19 cellular contexts compared by ENCODE assay signal in genomic region chr11:56089697-56090096, GRCh38. TPM values are rescaled to one million over a fixed set of nuclear protein-coding genes. Genes with fewer than 3 reads are reported as not detected.
DNase-seq lines count a peak whose midpoint lies in the region; ATAC-seq and TF ChIP-seq lines count a peak whose summit lies in the region.
"Had no signal": no experiment of that assay in that cellular context is flagged by ENCODE, and none has a peak within 500 bp of the region (broad histone marks: within the 10 kb centered on the region; RNA-seq: fewer than 3 reads in every experiment).

No MANE protein-coding gene starts in this region.

- H3K27ac ChIP-seq in GM23338 (ENCODE audit: low read depth) (no peak overlapping the region), neural cell (ENCODE audit: low read length) (no peak overlapping the region)
- H3K27ac ChIP-seq: BLaER1, GM23248 had no signal

- no peaks in the 10 kb centered on the region for H3K27me3 Mint-ChIP-seq in GM23338 (ENCODE audit: insufficient read depth, low read depth, poor library complexity)
- H3K27me3 Mint-ChIP-seq: CD8-positive, alpha-beta memory T cell had no signal

- H3F3A ChIP-seq in GM23338 (replicated peaks; ENCODE audit: low read depth) (no peaks in the 10 kb centered on the region), neural cell (ENCODE audit: insufficient read depth, low read length, poor library complexity, severe bottlenecking) (no peaks in the 10 kb centered on the region)

- TF ChIP-seq POLR2A in NB4 (IDR thresholded peaks at IDR 0.05; ENCODE audit: extremely low read depth, insufficient read length) = no peak

- no peak for ATAC-seq in GM23338
- ATAC-seq in HG03354 (IDR thresholded peaks at IDR 0.05; ENCODE audit: poor library complexity, severe bottlenecking, unreplicated experiment) = no peak

- H3K79me2 ChIP-seq in GM23338 (replicated peaks; ENCODE audit: insufficient read depth) (no peaks in the 10 kb centered on the region), neural cell (replicated peaks; ENCODE audit: insufficient read depth, low read length) (no peaks in the 10 kb centered on the region)

- H3K27me3 ChIP-seq in GM23338 (ENCODE audit: insufficient read depth) (no peaks in the 10 kb centered on the region), neural cell (ENCODE audit: insufficient read depth, low read depth, low read length) (no peaks in the 10 kb centered on the region)
- H3K27me3 ChIP-seq: BLaER1 had no signal

- no peak for TF ChIP-seq EP300 in neural cell (conservative IDR thresholded peaks at IDR 0.05; ENCODE audit: poor library complexity, severe bottlenecking)

- H3K4me1 Mint-ChIP-seq in GM23338 = no peaks in the 10 kb centered on the region
- H3K4me1 Mint-ChIP-seq: CD8-positive, alpha-beta memory T cell had no signal

- H3K4me3 Mint-ChIP-seq in GM23338 = no peak overlapping the region
- H3K4me3 Mint-ChIP-seq: CD8-positive, alpha-beta memory T cell had no signal

- H3K27ac Mint-ChIP-seq in GM23338 = no peak overlapping the region
- H3K27ac Mint-ChIP-seq: CD8-positive, alpha-beta memory T cell had no signal

- DNase-seq in DMS153 treated with DMSO at 0.1 percent for 48 hours (lab: John Stamatoyannopoulos, UW; ENCODE audit: unreplicated experiment) (peak; percentile 1), DMS153 (lab: John Stamatoyannopoulos, UW) (no peak), GM23338 (ENCODE audit: low spot score) (peak; percentile 28), NB4 (ENCODE audit: low read depth) (peak; percentile 6), KG1 (lab: John Stamatoyannopoulos, UW) (no peak)
- no peak for DNase-seq in activated effector memory CD4-positive, alpha-beta T cell treated with anti-CD3 and anti-CD28 coated beads, Interleukin-2, amount 50 U/mL, for 16 hours
- DNase-seq: 8988T; CD8-positive, alpha-beta memory T cell; GM23248; NCI-H1048; NCI-H1694; NCI-H226; NCI-H526; RPMI8226; T-helper 2 cell had no signal

- no peaks in the 10 kb centered on the region for H3K36me3 Mint-ChIP-seq in GM23338 (ENCODE audit: low read depth)
- H3K36me3 Mint-ChIP-seq: CD8-positive, alpha-beta memory T cell had no signal

- no peaks in the 10 kb centered on the region for H3K9me3 Mint-ChIP-seq in GM23338

- H3K4me2 ChIP-seq in GM23338 (no peak overlapping the region), neural cell (ENCODE audit: low read length) (no peak overlapping the region)
- H3K4me2 ChIP-seq: BLaER1 had no signal

- H2AFZ ChIP-seq in GM23338 (no peak overlapping the region), neural cell (ENCODE audit: low read depth, low read length) (no peak overlapping the region)
- H2AFZ ChIP-seq: GM23248 had no signal

- peak; percentile 56 for TF ChIP-seq RAD21 in neural cell (conservative IDR thresholded peaks at IDR 0.05)

- no peaks in the 10 kb centered on the region for H3K4me1 ChIP-seq in GM23338 (ENCODE audit: insufficient read depth)
- H3K4me1 ChIP-seq: BLaER1 had no signal

- no peak overlapping the region for H3K9ac ChIP-seq in neural cell (ENCODE audit: low read length)
- H3K9ac ChIP-seq: BLaER1, GM23248 had no signal

- peak; percentile 36 to 70 for TF ChIP-seq CTCF in GM23338 (conservative IDR thresholded peaks at IDR 0.05; ENCODE audit: low read depth in 2 of 2)
- no peak for TF ChIP-seq CTCF in NB4 (IDR thresholded peaks at IDR 0.05; ENCODE audit: low read depth, low read length)
- TF ChIP-seq CTCF in neural cell (IDR thresholded peaks at IDR 0.05; ENCODE audit: poor library complexity, severe bottlenecking) = peak; percentile 47

- no peaks in the 10 kb centered on the region for H3K9me2 ChIP-seq in GM23338 (ENCODE audit: insufficient read depth)
- no peaks in the 10 kb centered on the region for H3K9me2 ChIP-seq in neural cell (ENCODE audit: insufficient read depth, low read length)

- H3K4me3 ChIP-seq in GM23338 = no peak overlapping the region
- no peak overlapping the region for H3K4me3 ChIP-seq in NB4 (ENCODE audit: low read depth, low read length)
- no peak overlapping the region for H3K4me3 ChIP-seq in neural cell (ENCODE audit: low read length)
- H3K4me3 ChIP-seq: BLaER1, GM23248 had no signal

- no peaks in the 10 kb centered on the region for H4K20me1 ChIP-seq in GM23338 (replicated peaks; ENCODE audit: insufficient read depth)
- H4K20me1 ChIP-seq in neural cell (ENCODE audit: insufficient read depth) = no peaks in the 10 kb centered on the region
- H4K20me1 ChIP-seq: BLaER1 had no signal

- H3K9me3 ChIP-seq in neural cell (ENCODE audit: low read length) = no peaks in the 10 kb centered on the region
- H3K9me3 ChIP-seq: BLaER1 had no signal

- H3K36me3 ChIP-seq in GM23338 (ENCODE audit: insufficient read depth) (no peaks in the 10 kb centered on the region), neural cell (ENCODE audit: insufficient read depth, low read length) (no peaks in the 10 kb centered on the region)
- H3K36me3 ChIP-seq: BLaER1 had no signal

TF ChIP-seq in GM23338, 12 proteins besides CTCF, POLR2A, EP300 and RAD21:
- no peak for TF ChIP-seq POLR2AphosphoS5 (IDR thresholded peaks at IDR 0.05; ENCODE audit: low read depth)

TF ChIP-seq in neural cell, 6 proteins besides CTCF, POLR2A, EP300 and RAD21:
- no peak for TF ChIP-seq TAF1 (IDR thresholded peaks at IDR 0.05; ENCODE audit: low read depth)
- TF ChIP-seq EZH2 (IDR thresholded peaks at IDR 0.05; ENCODE audit: borderline replicate concordance, insufficient read depth, low read length, poor library complexity, severe bottlenecking) = no peak
- no peak for TF ChIP-seq POLR2AphosphoS5 (IDR thresholded peaks at IDR 0.05)
- no peak for TF ChIP-seq SMC3 (conservative IDR thresholded peaks at IDR 0.05; ENCODE audit: poor library complexity)
- TF ChIP-seq MXI1 (conservative IDR thresholded peaks at IDR 0.05; ENCODE audit: poor library complexity, severe bottlenecking) = no peak
- TF ChIP-seq REST (IDR thresholded peaks at IDR 0.05; ENCODE audit: borderline replicate concordance) = no peak

RNA-seq across cellular contexts. Expression of gene OR8I2, which starts 3.4 kb away (rescaled TPM):
- total RNA-seq in GM23338 (2014; rRNA removed; shearing (Covaris generic)) = not detected in 2 replicates
- polyA plus RNA-seq in GM23338 (2016; fragmentation: Nextera tagmentation; extraction: Ambion mirVana) = not detected in 2 replicates
- polyA plus RNA-seq in neural cell = not detected in 2 replicates
- polyA minus RNA-seq in neural cell = not detected in 2 replicates
- total RNA-seq: CD8-positive, alpha-beta memory T cell; GM23248; LHCN-M2 had no signal
- polyA plus RNA-seq: CD8-positive, alpha-beta memory T cell; GM23248 had no signal

RNA-seq across cellular contexts. Expression of gene OR8H2, which starts 13.8 kb away (rescaled TPM):
- not detected in 2 replicates for total RNA-seq in GM23338 (2014; rRNA removed; shearing (Covaris generic))
- polyA plus RNA-seq in GM23338 (2016; fragmentation: Nextera tagmentation; extraction: Ambion mirVana) = not detected in 2 replicates
- polyA plus RNA-seq in neural cell = not detected in 2 replicates
- polyA minus RNA-seq in neural cell = not detected in 2 replicates
- total RNA-seq: CD8-positive, alpha-beta memory T cell; GM23248; LHCN-M2 had no signal
- polyA plus RNA-seq: CD8-positive, alpha-beta memory T cell; GM23248 had no signal

RNA-seq across cellular contexts. Expression of gene OR8H3, which starts 32.5 kb away (rescaled TPM):
- total RNA-seq in GM23338 (2014; rRNA removed; shearing (Covaris generic)) = not detected in 2 replicates
- polyA plus RNA-seq in GM23338 (2016; fragmentation: Nextera tagmentation; extraction: Ambion mirVana) = not detected in 2 replicates
- not detected in 2 replicates for polyA plus RNA-seq in neural cell
- not detected in 2 replicates for polyA minus RNA-seq in neural cell
- total RNA-seq: CD8-positive, alpha-beta memory T cell; GM23248; LHCN-M2 had no signal
- polyA plus RNA-seq: CD8-positive, alpha-beta memory T cell; GM23248 had no signal

RNA-seq across cellular contexts. Expression of gene OR8J3, which starts 50.3 kb away (rescaled TPM):
- not detected in 2 replicates for total RNA-seq in GM23338 (2014; rRNA removed; shearing (Covaris generic))
- polyA plus RNA-seq in GM23338 (2016; fragmentation: Nextera tagmentation; extraction: Ambion mirVana) (not detected in 2 replicates), neural cell (not detected in 2 replicates)
- polyA minus RNA-seq in neural cell = not detected in 2 replicates
- total RNA-seq: CD8-positive, alpha-beta memory T cell; GM23248; LHCN-M2 had no signal
- polyA plus RNA-seq: CD8-positive, alpha-beta memory T cell; GM23248 had no signal

Comparison
In these comparisons a context has a peak if more than half of its experiments do, and no peak if none do; other contexts are left out.
1. DNase-seq: peak in DMS153 treated with DMSO at 0.1 percent for 48 hours (single experiment), GM23338 (single experiment) and NB4 (single experiment); none in DMS153 (single experiment), KG1 (single experiment) and activated effector memory CD4-positive, alpha-beta T cell treated with anti-CD3 and anti-CD28 coated beads, Interleukin-2, amount 50 U/mL, for 16 hours (single experiment).